In the genomic region with DNA sequence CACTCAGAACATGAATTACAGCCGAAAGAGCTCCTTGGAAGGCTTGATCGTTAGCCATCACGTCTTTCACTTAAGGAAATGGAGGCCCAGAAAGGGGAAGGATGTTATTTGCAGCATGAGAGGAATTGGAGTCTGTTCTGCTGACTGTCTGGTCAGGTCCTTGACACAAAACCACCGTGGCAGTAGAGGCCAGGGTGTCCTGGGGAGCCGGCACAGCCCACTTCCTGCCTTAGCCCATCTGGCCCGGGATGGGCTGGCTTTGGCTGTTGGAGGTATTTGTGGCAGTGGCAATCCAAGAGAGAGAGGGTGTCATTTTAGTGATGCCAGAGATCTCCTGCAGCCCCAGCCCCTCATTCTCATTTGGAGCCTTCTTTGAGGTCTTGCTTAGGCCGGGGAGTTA, we compare ENCODE assay signal across 14 cellular contexts. TPM values are rescaled to one million over a fixed set of nuclear protein-coding genes. Genes with fewer than 3 reads are reported as not detected.
DNase-seq lines count a peak whose midpoint lies in the region; ATAC-seq and TF ChIP-seq lines count a peak whose summit lies in the region.
"Had no signal": no experiment of that assay in that cellular context is flagged by ENCODE, and none has a peak within 500 bp of the region (broad histone marks: within the 10 kb centered on the region; RNA-seq: fewer than 3 reads in every experiment).

No MANE protein-coding gene starts in this region.

- TF ChIP-seq CTCF in activated B cell treated with CpG ODN at 0.5 μM for 24 hours (IDR thresholded peaks at IDR 0.05) (no peak), left ventricle myocardium inferior (IDR thresholded peaks at IDR 0.05; ENCODE audit: borderline replicate concordance) (no peak)

- POLR2A ChIA-PET in activated B cell treated with CpG ODN at 0.5 μM for 24 hours (lab: Charles Lee): interaction anchor here (1.5 kb wide), 1 partner anchor 16 kb away, joined by 4 read pairs; no protein-coding TSS in a partner anchor

- intact Hi-C loops in activated B cell treated with CpG ODN at 0.5 μM for 24 hours (cut with micrococcal nuclease): no loop called here
- intact Hi-C loops in left ventricle myocardium inferior (cut with micrococcal nuclease): no loop called here

- H3K27ac ChIP-seq in left ventricle myocardium inferior (replicated peaks): peak overlapping the region; percentile 97
- peak overlapping the region; percentile 30 for H3K27ac ChIP-seq in subcutaneous abdominal adipose tissue (ENCODE audit: low read depth, low read length)

- no peak overlapping the region for H3K4me3 Mint-ChIP-seq in activated B cell treated with CpG ODN at 0.5 μM for 24 hours

- H3K4me1 ChIP-seq in left ventricle myocardium inferior (peaks cover 99% of the 10 kb centered on the region), subcutaneous abdominal adipose tissue (ENCODE audit: control insufficient read depth in 5 of 5, insufficient read depth in 5 of 5, low read length in 5 of 5) (peaks cover 0 to 44% (median 11%) of the 10 kb centered on the region in 5 donors)

- no peaks in the 10 kb centered on the region for H3K27me3 Mint-ChIP-seq in activated B cell treated with CpG ODN at 0.5 μM for 24 hours

- H3K4me3 ChIP-seq in left ventricle myocardium inferior (no peak overlapping the region), subcutaneous abdominal adipose tissue (ENCODE audit: low read depth in 1 of 5, low read length in 5 of 5) (peak overlapping the region in 2 of 5 donors; percentile 9 to 17)

- H3K27ac Mint-ChIP-seq in activated B cell treated with CpG ODN at 0.5 μM for 24 hours: peak overlapping the region; percentile 86

- no peak overlapping the region for H3K9ac ChIP-seq in subcutaneous abdominal adipose tissue (ENCODE audit: low read length in 5 of 5)

- H3K9me3 Mint-ChIP-seq in activated B cell treated with CpG ODN at 0.5 μM for 24 hours: no peaks in the 10 kb centered on the region

- CTCF ChIA-PET in activated B cell treated with CpG ODN at 0.5 μM for 24 hours (lab: Charles Lee): no interaction called here

- peak; percentile 2 for DNase-seq in SIG-M5 treated with dmso at 0.1 percent for 504 hours (lab: John Stamatoyannopoulos, UW; ENCODE audit: unreplicated experiment)
- DNase-seq in SIG-M5 (lab: John Stamatoyannopoulos, UW): no peak
- DNase-seq in activated B cell treated with CpG ODN at 0.5 μM for 24 hours: no peak
- no peak for DNase-seq in left ventricle myocardium inferior
- no peak for DNase-seq in D341Med (ENCODE audit: low spot score)
- DNase-seq: 8988T; activated effector memory CD4-positive, alpha-beta T cell treated with Interleukin-2 at 50 U/mL for 16 hours; kidney glomerular epithelial cell; NCI-H187; SHP77; small intestine had no signal

- H3K9me3 ChIP-seq in left ventricle myocardium inferior (replicated peaks) (no peaks in the 10 kb centered on the region), subcutaneous abdominal adipose tissue (ENCODE audit: control insufficient read depth in 5 of 5, low read length in 5 of 5) (no peaks in the 10 kb centered on the region)

- H3K36me3 ChIP-seq in left ventricle myocardium inferior: peaks cover 11% of the 10 kb centered on the region
- H3K36me3 ChIP-seq in subcutaneous abdominal adipose tissue (ENCODE audit: control insufficient read depth in 5 of 5, insufficient read depth in 5 of 5, low read length in 5 of 5): peaks cover 0 to 9% (median 0%) of the 10 kb centered on the region in 5 donors

- peaks cover 48% of the 10 kb centered on the region for H3K4me1 Mint-ChIP-seq in activated B cell treated with CpG ODN at 0.5 μM for 24 hours

- H3K36me3 Mint-ChIP-seq in activated B cell treated with CpG ODN at 0.5 μM for 24 hours (ENCODE audit: low read depth): peaks cover 83% of the 10 kb centered on the region

- H3K27me3 ChIP-seq in left ventricle myocardium inferior (ENCODE audit: low read depth): no peaks in the 10 kb centered on the region
- peaks cover 0 to 3% (median 0%) of the 10 kb centered on the region in 5 donors for H3K27me3 ChIP-seq in subcutaneous abdominal adipose tissue (ENCODE audit: control insufficient read depth in 5 of 5, insufficient read depth in 4 of 5, low read length in 5 of 5)

- no peak for ATAC-seq in activated B cell treated with CpG ODN at 0.5 μM for 24 hours (ENCODE audit: low read depth)
- ATAC-seq in HG03439 (IDR thresholded peaks at IDR 0.05; ENCODE audit: unreplicated experiment): no peak
- no peak for ATAC-seq in GM18502 (IDR thresholded peaks at IDR 0.05; ENCODE audit: poor library complexity, unreplicated experiment)

RNA-seq across cellular contexts. Expression of gene ST6GAL1, which starts 37.4 kb away (rescaled TPM):
- total RNA-seq in activated B cell treated with CpG ODN at 0.5 μM for 24 hours (294 and 328 TPM in 2 replicates), left ventricle myocardium inferior (84.3 TPM)
